In the genomic region with DNA sequence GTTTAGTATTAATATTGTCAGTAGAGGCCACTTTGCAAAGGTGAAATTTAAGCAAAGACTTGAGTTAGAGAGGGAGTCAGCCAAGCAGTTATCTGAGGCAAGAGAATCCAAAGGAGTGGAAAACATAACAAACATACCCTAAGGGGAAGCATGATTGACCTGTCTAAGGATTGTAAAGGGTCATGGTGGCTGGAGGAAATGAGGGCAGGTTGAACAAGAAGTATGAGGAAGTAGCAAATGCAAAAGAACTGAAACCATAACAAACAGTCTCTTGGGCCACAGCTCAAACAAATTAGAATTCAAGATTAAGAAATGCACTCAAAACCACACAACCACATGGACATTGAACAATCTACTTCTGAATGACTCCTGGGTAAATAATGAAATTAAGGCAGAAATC, we compare ENCODE assay signal across 25 cellular contexts.
"Had no signal": no experiment of that assay in that cellular context is flagged by ENCODE, and none has a peak within 500 bp of the region (broad histone marks: within the 10 kb centered on the region; RNA-seq: fewer than 3 reads in every experiment).

No MANE protein-coding gene starts in this region.

- H3K9ac ChIP-seq: neural progenitor cell had no signal

- H3K4me3 ChIP-seq: ascending aorta, coronary artery, dorsolateral prefrontal cortex, gastrocnemius medialis, left ventricle myocardium inferior, lung, neural progenitor cell, spleen, testis, transverse colon had no signal

- H3K36me3 ChIP-seq: ascending aorta, gastrocnemius medialis, left ventricle myocardium inferior, neural progenitor cell, spleen, transverse colon had no signal

- H3K4me2 ChIP-seq: neural progenitor cell had no signal

- H3K4me3 Mint-ChIP-seq: activated CD4-positive, alpha-beta memory T cell treated with anti-CD3 and anti-CD28 coated beads for 36 hours; activated naive CD4-positive, alpha-beta T cell treated with anti-CD3 and anti-CD28 coated beads, Interleukin-2, amount 10 ng/mL, durations not matched to agents 7 days and 5 days; activated naive CD8-positive, alpha-beta T cell treated with anti-CD3 and anti-CD28 coated beads, Interleukin-2, amount 10 ng/mL, durations not matched to agents 7 days and 5 days; activated T-cell treated with anti-CD3 and anti-CD28 coated beads, Interleukin-2, amount 50 U/mL, for 24 hours; brain; natural killer cell; neural progenitor cell had no signal

- H3K27me3 ChIP-seq: ascending aorta, gastrocnemius medialis, neural progenitor cell, spleen, testis, transverse colon had no signal

- H3K36me3 Mint-ChIP-seq: activated CD4-positive, alpha-beta memory T cell treated with anti-CD3 and anti-CD28 coated beads for 36 hours; activated naive CD4-positive, alpha-beta T cell treated with anti-CD3 and anti-CD28 coated beads, Interleukin-2, amount 10 ng/mL, durations not matched to agents 7 days and 5 days; activated naive CD8-positive, alpha-beta T cell treated with anti-CD3 and anti-CD28 coated beads, Interleukin-2, amount 10 ng/mL, durations not matched to agents 7 days and 5 days; brain; neural progenitor cell had no signal

- H3K27ac Mint-ChIP-seq: activated CD4-positive, alpha-beta memory T cell treated with anti-CD3 and anti-CD28 coated beads for 36 hours; activated naive CD4-positive, alpha-beta T cell treated with anti-CD3 and anti-CD28 coated beads, Interleukin-2, amount 10 ng/mL, durations not matched to agents 7 days and 5 days; activated naive CD8-positive, alpha-beta T cell treated with anti-CD3 and anti-CD28 coated beads, Interleukin-2, amount 10 ng/mL, durations not matched to agents 7 days and 5 days; activated T-cell treated with anti-CD3 and anti-CD28 coated beads, Interleukin-2, amount 50 U/mL, for 24 hours; brain; natural killer cell; neural progenitor cell had no signal

- H3K9me3 ChIP-seq: gastrocnemius medialis, testis, transverse colon had no signal

- ATAC-seq: gastrocnemius medialis; natural killer cell; right cardiac atrium; stimulated activated naive CD8-positive, alpha-beta T cell treated with anti-CD3 and anti-CD28 coated beads, Interleukin-15, Interleukin-2, amounts not matched to agents 100 U/mL and 50 U/mL, for 24 hours had no signal

- H3K27me3 Mint-ChIP-seq: activated naive CD4-positive, alpha-beta T cell treated with anti-CD3 and anti-CD28 coated beads, Interleukin-2, amount 10 ng/mL, durations not matched to agents 7 days and 5 days had no signal

- DNase-seq: activated CD4-positive, alpha-beta memory T cell treated with anti-CD3 and anti-CD28 coated beads for 36 hours; activated CD4-positive, alpha-beta T cell treated with anti-CD3 and anti-CD28 coated beads for 4 hours; activated CD8-positive, alpha-beta memory T cell treated with anti-CD3 and anti-CD28 coated beads, Interleukin-2, amount 50 U/mL, for 48 hours; activated gamma-delta T cell; activated naive CD4-positive, alpha-beta T cell treated with anti-CD3 and anti-CD28 coated beads, Interleukin-2, amount 10 ng/mL, durations not matched to agents 7 days and 5 days; activated naive CD8-positive, alpha-beta T cell treated with anti-CD3 and anti-CD28 coated beads, Interleukin-2, amount 10 ng/mL, durations not matched to agents 7 days and 5 days; activated T-cell treated with anti-CD3 and anti-CD28 coated beads, Interleukin-2, amount 50 U/mL, for 24 hours; dorsolateral prefrontal cortex; effector memory CD4-positive, alpha-beta T cell; gastrocnemius medialis; glutamatergic neuron; left ventricle myocardium inferior; mesendoderm; natural killer cell; right cardiac atrium; spleen; stimulated activated naive CD8-positive, alpha-beta T cell treated with anti-CD3 and anti-CD28 coated beads, Interleukin-15, Interleukin-2, amounts not matched to agents 100 U/mL and 50 U/mL, for 24 hours; testis; transverse colon had no signal

- H3K4me1 ChIP-seq: ascending aorta, gastrocnemius medialis, left ventricle myocardium inferior, neural progenitor cell, spleen, testis, transverse colon had no signal

- H2AFZ ChIP-seq: neural progenitor cell had no signal

- H3K27ac ChIP-seq: ascending aorta, coronary artery, dorsolateral prefrontal cortex, gastrocnemius medialis, left ventricle myocardium inferior, neural progenitor cell, spleen, testis, transverse colon, VCaP had no signal

- H3K4me1 Mint-ChIP-seq: activated naive CD4-positive, alpha-beta T cell treated with anti-CD3 and anti-CD28 coated beads, Interleukin-2, amount 10 ng/mL, durations not matched to agents 7 days and 5 days; activated naive CD8-positive, alpha-beta T cell treated with anti-CD3 and anti-CD28 coated beads, Interleukin-2, amount 10 ng/mL, durations not matched to agents 7 days and 5 days; brain; natural killer cell; neural progenitor cell had no signal
